In the genomic region with DNA sequence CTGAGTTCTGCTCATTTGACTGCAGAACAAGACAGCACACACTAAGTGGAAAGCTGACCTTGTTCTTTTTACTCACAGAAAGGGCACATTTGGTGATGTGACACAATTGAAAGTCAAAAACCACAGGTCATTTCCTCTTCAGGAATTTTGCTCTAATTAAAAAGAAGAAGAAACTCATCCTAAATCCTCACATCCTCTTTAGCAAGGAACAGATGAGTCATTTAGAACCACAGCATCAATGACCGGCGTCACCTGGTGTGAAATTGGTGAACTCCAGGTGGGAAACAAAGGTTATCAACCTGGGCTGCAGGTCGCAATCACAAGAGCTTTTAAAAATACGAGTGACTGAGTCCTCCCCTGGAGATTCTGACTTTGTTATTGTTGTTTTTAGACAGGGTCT, we compare ENCODE assay signal across 1 cellular context.
TF ChIP-seq lines count a peak whose summit lies in the region.

No MANE protein-coding gene starts in this region.

TF ChIP-seq in GM23338, 12 proteins besides CTCF, POLR2A, EP300 and RAD21 (continued from another document):
- TF ChIP-seq, protein P1, sequence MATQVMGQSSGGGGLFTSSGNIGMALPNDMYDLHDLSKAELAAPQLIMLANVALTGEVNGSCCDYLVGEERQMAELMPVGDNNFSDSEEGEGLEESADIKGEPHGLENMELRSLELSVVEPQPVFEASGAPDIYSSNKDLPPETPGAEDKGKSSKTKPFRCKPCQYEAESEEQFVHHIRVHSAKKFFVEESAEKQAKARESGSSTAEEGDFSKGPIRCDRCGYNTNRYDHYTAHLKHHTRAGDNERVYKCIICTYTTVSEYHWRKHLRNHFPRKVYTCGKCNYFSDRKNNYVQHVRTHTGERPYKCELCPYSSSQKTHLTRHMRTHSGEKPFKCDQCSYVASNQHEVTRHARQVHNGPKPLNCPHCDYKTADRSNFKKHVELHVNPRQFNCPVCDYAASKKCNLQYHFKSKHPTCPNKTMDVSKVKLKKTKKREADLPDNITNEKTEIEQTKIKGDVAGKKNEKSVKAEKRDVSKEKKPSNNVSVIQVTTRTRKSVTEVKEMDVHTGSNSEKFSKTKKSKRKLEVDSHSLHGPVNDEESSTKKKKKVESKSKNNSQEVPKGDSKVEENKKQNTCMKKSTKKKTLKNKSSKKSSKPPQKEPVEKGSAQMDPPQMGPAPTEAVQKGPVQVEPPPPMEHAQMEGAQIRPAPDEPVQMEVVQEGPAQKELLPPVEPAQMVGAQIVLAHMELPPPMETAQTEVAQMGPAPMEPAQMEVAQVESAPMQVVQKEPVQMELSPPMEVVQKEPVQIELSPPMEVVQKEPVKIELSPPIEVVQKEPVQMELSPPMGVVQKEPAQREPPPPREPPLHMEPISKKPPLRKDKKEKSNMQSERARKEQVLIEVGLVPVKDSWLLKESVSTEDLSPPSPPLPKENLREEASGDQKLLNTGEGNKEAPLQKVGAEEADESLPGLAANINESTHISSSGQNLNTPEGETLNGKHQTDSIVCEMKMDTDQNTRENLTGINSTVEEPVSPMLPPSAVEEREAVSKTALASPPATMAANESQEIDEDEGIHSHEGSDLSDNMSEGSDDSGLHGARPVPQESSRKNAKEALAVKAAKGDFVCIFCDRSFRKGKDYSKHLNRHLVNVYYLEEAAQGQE (IDR thresholded peaks at IDR 0.05; ENCODE audit: unreplicated experiment) = no peak
- TF ChIP-seq NANOG (IDR thresholded peaks at IDR 0.05; ENCODE audit: borderline replicate concordance) = no peak
- TF ChIP-seq ETS1 (IDR thresholded peaks at IDR 0.05) = no peak
- TF ChIP-seq ZNF331 (CRISPR knock-in tag; IDR thresholded peaks at IDR 0.05; ENCODE audit: low read depth) = no peak
- TF ChIP-seq ZNF114 (CRISPR knock-in tag; IDR thresholded peaks at IDR 0.05) = no peak
- no peak for TF ChIP-seq CREB1 (CRISPR knock-in tag; IDR thresholded peaks at IDR 0.05; ENCODE audit: low read depth)
- TF ChIP-seq EZH2 (IDR thresholded peaks at IDR 0.05; ENCODE audit: low read depth, unreplicated experiment) = no peak
TF ChIP-seq in GM23338: peak in this region for 0.
